In genomic region chr6:133645000-133645619, GRCh38 we compare ENCODE assay signal across 13 cellular contexts.
A peak's percentile ranks its signal among the peaks of the same experiment; 100 is the strongest.
DNase-seq lines count a peak whose midpoint lies in the region; ATAC-seq, FAIRE-seq and TF ChIP-seq lines count a peak whose summit lies in the region.
"Had no signal": no experiment of that assay in that cellular context is flagged by ENCODE, and none has a peak within 500 bp of the region (broad histone marks: within the 10 kb centered on the region; RNA-seq: fewer than 3 reads in every experiment).

No MANE protein-coding gene starts in this region.

- no peaks in the 10 kb centered on the region for H3K79me2 ChIP-seq in ACC112 (ENCODE audit: control insufficient read depth, insufficient read depth, low read length, unreplicated experiment)
- no peaks in the 10 kb centered on the region for H3K79me2 ChIP-seq in astrocyte (ENCODE audit: insufficient read depth, low read length)

- H3K4me3 ChIP-seq in ACC112 (ENCODE audit: low read depth, low read length): no peak overlapping the region
- H3K4me3 ChIP-seq in astrocyte (ENCODE audit: insufficient read depth, low read depth, low read length): no peak overlapping the region
- H3K4me3 ChIP-seq in mesenchymal stem cell (ENCODE audit: insufficient read depth in 1 of 2, low read depth in 1 of 2, low read length in 2 of 2): no peak overlapping the region
- H3K4me3 ChIP-seq: lung, uterus had no signal

- H3K27me3 Mint-ChIP-seq in astrocyte (ENCODE audit: low read depth, unreplicated experiment): no peaks in the 10 kb centered on the region

- H4K20me1 ChIP-seq in astrocyte (ENCODE audit: insufficient read depth, low read length): no peaks in the 10 kb centered on the region

- H3K36me3 Mint-ChIP-seq in astrocyte (ENCODE audit: low read depth, unreplicated experiment): no peaks in the 10 kb centered on the region
- H3K36me3 Mint-ChIP-seq: brain had no signal

- no peak overlapping the region for H3K18ac ChIP-seq in mesenchymal stem cell (ENCODE audit: low read depth in 1 of 2, low read length in 2 of 2)

- no peak overlapping the region for H3K14ac ChIP-seq in mesenchymal stem cell (ENCODE audit: low read length in 2 of 2)

- H3K4me1 ChIP-seq in ACC112 (ENCODE audit: control insufficient read depth, insufficient read depth, low read length, unreplicated experiment) (peaks cover 23% of the 10 kb centered on the region), astrocyte (ENCODE audit: insufficient read depth, low read length) (peaks cover 26% of the 10 kb centered on the region), mesenchymal stem cell (ENCODE audit: control insufficient read depth, insufficient read depth, low read depth, low read length) (peaks cover 7% of the 10 kb centered on the region)
- H3K4me1 ChIP-seq: uterus had no signal

- H4K91ac ChIP-seq in mesenchymal stem cell (ENCODE audit: low read length): no peak overlapping the region

- H3K23ac ChIP-seq in mesenchymal stem cell (ENCODE audit: low read length in 2 of 2): no peak overlapping the region

- H2AFZ ChIP-seq in ACC112 (ENCODE audit: low read length, unreplicated experiment): peak overlapping the region; percentile 57
- H2AFZ ChIP-seq in astrocyte (ENCODE audit: low read depth, low read length): no peak overlapping the region
- no peak overlapping the region for H2AFZ ChIP-seq in mesenchymal stem cell (ENCODE audit: low read depth, low read length)

- H3K27ac ChIP-seq in ACC112 (ENCODE audit: low read depth, low read length) (peak overlapping the region; percentile 88), astrocyte (ENCODE audit: low read depth, low read length) (peak overlapping the region; percentile 64), mesenchymal stem cell (ENCODE audit: low read length, poor library complexity, severe bottlenecking) (peak overlapping the region; percentile 83)
- H3K27ac ChIP-seq: uterus had no signal

- H3K4me2 ChIP-seq in astrocyte (ENCODE audit: low read length) (peak overlapping the region; percentile 32), mesenchymal stem cell (ENCODE audit: low read length, poor library complexity, severe bottlenecking) (no peak overlapping the region)

- TF ChIP-seq POLR2A in erythroblast (IDR thresholded peaks at IDR 0.05; ENCODE audit: low read length): no peak

- no peak overlapping the region for H3K4ac ChIP-seq in mesenchymal stem cell (ENCODE audit: low read depth in 1 of 2, low read length in 2 of 2)

- no peaks in the 10 kb centered on the region for H3K9me3 ChIP-seq in astrocyte (ENCODE audit: insufficient read depth, low read depth, low read length)
- H3K9me3 ChIP-seq in mesenchymal stem cell (ENCODE audit: control insufficient read depth, low read length): no peaks in the 10 kb centered on the region
- H3K9me3 ChIP-seq: uterus had no signal

- H3K9ac ChIP-seq in astrocyte (ENCODE audit: low read length) (no peak overlapping the region), mesenchymal stem cell (ENCODE audit: low read length) (peak overlapping the region; percentile 53)

- 0 out of 2 replicates have a peak, but pooled peaks cover 4% of the 10 kb centered on the region for H3K36me3 ChIP-seq in ACC112 (ENCODE audit: insufficient read depth, low read length)
- no peaks in the 10 kb centered on the region for H3K36me3 ChIP-seq in astrocyte (ENCODE audit: insufficient read depth, low read length)
- H3K36me3 ChIP-seq in mesenchymal stem cell (ENCODE audit: control insufficient read depth in 1 of 2, insufficient read depth in 2 of 2, low read depth in 1 of 2, low read length in 2 of 2): no peaks in the 10 kb centered on the region
- H3K36me3 ChIP-seq: uterus had no signal

- DNase-seq in HK-2 (ENCODE audit: unreplicated experiment): peak; percentile 39
- peak; percentile 87 for DNase-seq in astrocyte (ENCODE audit: low read depth)
- peak; percentile 89 for DNase-seq in mesenchymal stem cell
- DNase-seq in erythroblast (lab: John Stamatoyannopoulos, UW): no peak
- DNase-seq in activated T-cell treated with anti-CD3 and anti-CD28 coated beads for 4 hours: no peak
- DNase-seq in NCI-H2196 treated with DMSO at 0.1 percent for 48 hours (lab: John Stamatoyannopoulos, UW; ENCODE audit: unreplicated experiment): no peak
- DNase-seq: H7, uterus had no signal

- WGBS in mesenchymal stem cell: 11% methylated on average over 3 of the region's 4 CpGs

- no peak overlapping the region for H2AK5ac ChIP-seq in mesenchymal stem cell (ENCODE audit: low read length, severe bottlenecking)

- TF ChIP-seq CTCF in astrocyte (IDR thresholded peaks at IDR 0.05; ENCODE audit: insufficient read depth, low read depth, low read length): no peak

- no peaks in the 10 kb centered on the region for H3K79me1 ChIP-seq in mesenchymal stem cell (replicated peaks; ENCODE audit: low read length, poor library complexity, severe bottlenecking)

- H3K9me3 Mint-ChIP-seq in astrocyte (ENCODE audit: unreplicated experiment): peaks cover 1% of the 10 kb centered on the region

- H3K27ac Mint-ChIP-seq in astrocyte (ENCODE audit: unreplicated experiment): no peak overlapping the region

- no peak overlapping the region for H3K4me3 Mint-ChIP-seq in astrocyte (ENCODE audit: unreplicated experiment)
- H3K4me3 Mint-ChIP-seq: brain had no signal

- no peak overlapping the region for H2BK120ac ChIP-seq in mesenchymal stem cell (ENCODE audit: low read depth, low read length)

- no peak for FAIRE-seq in astrocyte (lab: Jason Lieb, UNC)

- H3K27me3 ChIP-seq in ACC112 (ENCODE audit: insufficient read depth, low read length): no peaks in the 10 kb centered on the region
- no peaks in the 10 kb centered on the region for H3K27me3 ChIP-seq in astrocyte (ENCODE audit: insufficient read depth, low read length)
- no peaks in the 10 kb centered on the region for H3K27me3 ChIP-seq in mesenchymal stem cell (ENCODE audit: control insufficient read depth in 1 of 2, insufficient read depth in 1 of 2, low read length in 2 of 2)
- H3K27me3 ChIP-seq: uterus had no signal

- no peak overlapping the region for H2BK15ac ChIP-seq in mesenchymal stem cell (ENCODE audit: low read depth, poor library complexity, severe bottlenecking)

- no peak overlapping the region for H2BK12ac ChIP-seq in mesenchymal stem cell (ENCODE audit: low read length in 2 of 2)

- no peak overlapping the region for H2BK5ac ChIP-seq in mesenchymal stem cell (ENCODE audit: low read depth, low read length, poor library complexity, severe bottlenecking)

- H3K4me1 Mint-ChIP-seq in astrocyte (ENCODE audit: low read depth, unreplicated experiment): peaks cover 25% of the 10 kb centered on the region

- no peak for ATAC-seq in GM19395 (IDR thresholded peaks at IDR 0.05; ENCODE audit: unreplicated experiment)
- ATAC-seq: esophagus mucosa had no signal

- no peak overlapping the region for H4K8ac ChIP-seq in mesenchymal stem cell (ENCODE audit: low read length)

Comparison
In these comparisons a context has a peak if more than half of its experiments do, and no peak if none do; other contexts are left out.
1. DNase-seq: peak in HK-2 (single experiment), astrocyte (single experiment) and mesenchymal stem cell (single experiment); none in erythroblast (0 of 2), activated T-cell treated with anti-CD3 and anti-CD28 coated beads for 4 hours (single experiment) and NCI-H2196 treated with DMSO at 0.1 percent for 48 hours (single experiment).
2. Peak in every context shown above with its lines, with median percentiles within 50 percentile points of each other: H3K27ac ChIP-seq.